ENCODE assay signal across 1 cellular context in genomic region chr19:39402417-39403297, GRCh38.
TF ChIP-seq lines count a peak whose summit lies in the region.

No MANE protein-coding gene starts in this region.

TF ChIP-seq in HEK293, 187 proteins besides CTCF, POLR2A, EP300 and RAD21 (continued from another document and continues in another):
- TF ChIP-seq ZNF362 (tag by site-specific recombination; IDR thresholded peaks at IDR 0.05) = peak; percentile 97
- no peak; the same call in 1 of the 2 replicates for TF ChIP-seq ZNF701 (tag by site-specific recombination; IDR thresholded peaks at IDR 0.05)
- TF ChIP-seq ZNF664 (tag by site-specific recombination; IDR thresholded peaks at IDR 0.05) = peak; percentile 62
- TF ChIP-seq ZSCAN30 (tag by site-specific recombination; IDR thresholded peaks at IDR 0.05) = peak; percentile 95
- TF ChIP-seq ZNF138 (tag by site-specific recombination; IDR thresholded peaks at IDR 0.05; ENCODE audit: borderline replicate concordance) = no peak
- TF ChIP-seq MZF1 (tag by site-specific recombination; IDR thresholded peaks at IDR 0.05; ENCODE audit: borderline replicate concordance) = peak; percentile 92
- TF ChIP-seq ZNF768 (tag by site-specific recombination; IDR thresholded peaks at IDR 0.05) = no peak
- TF ChIP-seq ZNF585B (tag by site-specific recombination; IDR thresholded peaks at IDR 0.05) = no peak
- TF ChIP-seq ATF2 (tag by site-specific recombination; IDR thresholded peaks at IDR 0.05; ENCODE audit: low read depth) = no peak
- TF ChIP-seq, protein P1, sequence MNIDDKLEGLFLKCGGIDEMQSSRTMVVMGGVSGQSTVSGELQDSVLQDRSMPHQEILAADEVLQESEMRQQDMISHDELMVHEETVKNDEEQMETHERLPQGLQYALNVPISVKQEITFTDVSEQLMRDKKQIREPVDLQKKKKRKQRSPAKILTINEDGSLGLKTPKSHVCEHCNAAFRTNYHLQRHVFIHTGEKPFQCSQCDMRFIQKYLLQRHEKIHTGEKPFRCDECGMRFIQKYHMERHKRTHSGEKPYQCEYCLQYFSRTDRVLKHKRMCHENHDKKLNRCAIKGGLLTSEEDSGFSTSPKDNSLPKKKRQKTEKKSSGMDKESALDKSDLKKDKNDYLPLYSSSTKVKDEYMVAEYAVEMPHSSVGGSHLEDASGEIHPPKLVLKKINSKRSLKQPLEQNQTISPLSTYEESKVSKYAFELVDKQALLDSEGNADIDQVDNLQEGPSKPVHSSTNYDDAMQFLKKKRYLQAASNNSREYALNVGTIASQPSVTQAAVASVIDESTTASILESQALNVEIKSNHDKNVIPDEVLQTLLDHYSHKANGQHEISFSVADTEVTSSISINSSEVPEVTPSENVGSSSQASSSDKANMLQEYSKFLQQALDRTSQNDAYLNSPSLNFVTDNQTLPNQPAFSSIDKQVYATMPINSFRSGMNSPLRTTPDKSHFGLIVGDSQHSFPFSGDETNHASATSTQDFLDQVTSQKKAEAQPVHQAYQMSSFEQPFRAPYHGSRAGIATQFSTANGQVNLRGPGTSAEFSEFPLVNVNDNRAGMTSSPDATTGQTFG (tag by site-specific recombination; IDR thresholded peaks at IDR 0.05; ENCODE audit: borderline replicate concordance) = no peak
- no peak for TF ChIP-seq ZNF132 (tag by site-specific recombination; IDR thresholded peaks at IDR 0.05; ENCODE audit: borderline replicate concordance)
- TF ChIP-seq KLF17 (tag by site-specific recombination; IDR thresholded peaks at IDR 0.05) = peak; percentile 94
- TF ChIP-seq ZBTB48 (tag by site-specific recombination; IDR thresholded peaks at IDR 0.05) = peak; percentile 87
- TF ChIP-seq, protein P2, sequence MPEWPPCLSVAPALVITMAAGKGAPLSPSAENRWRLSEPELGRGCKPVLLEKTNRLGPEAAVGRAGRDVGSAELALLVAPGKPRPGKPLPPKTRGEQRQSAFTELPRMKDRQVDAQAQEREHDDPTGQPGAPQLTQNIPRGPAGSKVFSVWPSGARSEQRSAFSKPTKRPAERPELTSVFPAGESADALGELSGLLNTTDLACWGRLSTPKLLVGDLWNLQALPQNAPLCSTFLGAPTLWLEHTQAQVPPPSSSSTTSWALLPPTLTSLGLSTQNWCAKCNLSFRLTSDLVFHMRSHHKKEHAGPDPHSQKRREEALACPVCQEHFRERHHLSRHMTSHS (tag by site-specific recombination; IDR thresholded peaks at IDR 0.05) = no peak
- TF ChIP-seq FEZF1 (tag by site-specific recombination; IDR thresholded peaks at IDR 0.05) = no peak
- 0 out of 2 replicates have a peak, but pooled peaks have one; percentile 43 for TF ChIP-seq PRDM1 (tag by site-specific recombination; IDR thresholded peaks at IDR 0.05)
- no peak for TF ChIP-seq ZNF521 (tag by site-specific recombination; IDR thresholded peaks at IDR 0.05)
- no peak for TF ChIP-seq ZNF114 (tag by site-specific recombination; IDR thresholded peaks at IDR 0.05)
- peak; percentile 96 for TF ChIP-seq KLF16 (tag by site-specific recombination; IDR thresholded peaks at IDR 0.05)
- no peak; the same call in 1 of the 2 replicates for TF ChIP-seq PRDM6 (tag by site-specific recombination; IDR thresholded peaks at IDR 0.05)
- 0 out of 2 replicates have a peak, but pooled peaks have one; percentile 27 for TF ChIP-seq MYNN (tag by site-specific recombination; IDR thresholded peaks at IDR 0.05; ENCODE audit: borderline replicate concordance)
- TF ChIP-seq ZNF670 (tag by site-specific recombination; IDR thresholded peaks at IDR 0.05; ENCODE audit: low read depth) = no peak
- TF ChIP-seq, protein P3, sequence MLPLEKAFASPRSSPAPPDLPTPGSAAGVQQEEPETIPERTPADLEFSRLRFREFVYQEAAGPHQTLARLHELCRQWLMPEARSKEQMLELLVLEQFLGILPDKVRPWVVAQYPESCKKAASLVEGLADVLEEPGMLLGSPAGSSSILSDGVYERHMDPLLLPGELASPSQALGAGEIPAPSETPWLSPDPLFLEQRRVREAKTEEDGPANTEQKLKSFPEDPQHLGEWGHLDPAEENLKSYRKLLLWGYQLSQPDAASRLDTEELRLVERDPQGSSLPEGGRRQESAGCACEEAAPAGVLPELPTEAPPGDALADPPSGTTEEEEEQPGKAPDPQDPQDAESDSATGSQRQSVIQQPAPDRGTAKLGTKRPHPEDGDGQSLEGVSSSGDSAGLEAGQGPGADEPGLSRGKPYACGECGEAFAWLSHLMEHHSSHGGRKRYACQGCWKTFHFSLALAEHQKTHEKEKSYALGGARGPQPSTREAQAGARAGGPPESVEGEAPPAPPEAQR (tag by site-specific recombination; IDR thresholded peaks at IDR 0.05) = no peak
- TF ChIP-seq ZNF654 (tag by site-specific recombination; IDR thresholded peaks at IDR 0.05; ENCODE audit: low read depth) = no peak
- TF ChIP-seq ZSCAN4 (tag by site-specific recombination; IDR thresholded peaks at IDR 0.05) = peak; percentile 58
- no peak for TF ChIP-seq ZNF558 (tag by site-specific recombination; IDR thresholded peaks at IDR 0.05)
- TF ChIP-seq ZBTB21 (tag by site-specific recombination; IDR thresholded peaks at IDR 0.05) = no peak; the same call in 1 of the 2 replicates
- TF ChIP-seq ZBTB17 (tag by site-specific recombination; IDR thresholded peaks at IDR 0.05) = peak; percentile 100
- no peak; the same call in none of the 2 replicates for TF ChIP-seq PRDM4 (tag by site-specific recombination; IDR thresholded peaks at IDR 0.05)
- TF ChIP-seq ZNF571 (tag by site-specific recombination; IDR thresholded peaks at IDR 0.05) = no peak
- no peak for TF ChIP-seq ZNF37A (tag by site-specific recombination; IDR thresholded peaks at IDR 0.05)
- TF ChIP-seq ZBTB11 (tag by site-specific recombination; conservative IDR thresholded peaks at IDR 0.05; ENCODE audit: low read depth) = peak; percentile 85
- TF ChIP-seq ZNF354C (tag by site-specific recombination; IDR thresholded peaks at IDR 0.05; ENCODE audit: borderline replicate concordance, low read depth) = no peak
- TF ChIP-seq ZNF747 (tag by site-specific recombination; IDR thresholded peaks at IDR 0.05) = no peak
- no peak for TF ChIP-seq ZNF529 (tag by site-specific recombination; IDR thresholded peaks at IDR 0.05; ENCODE audit: insufficient replicate concordance)
- no peak for TF ChIP-seq OSR2 (tag by site-specific recombination; IDR thresholded peaks at IDR 0.05)
- peak; percentile 47 for TF ChIP-seq ZNF324 (tag by site-specific recombination; IDR thresholded peaks at IDR 0.05)
- peak; percentile 91; the same call in 1 of the 2 replicates for TF ChIP-seq ZEB2 (tag by site-specific recombination; IDR thresholded peaks at IDR 0.05)
- TF ChIP-seq, protein P4, sequence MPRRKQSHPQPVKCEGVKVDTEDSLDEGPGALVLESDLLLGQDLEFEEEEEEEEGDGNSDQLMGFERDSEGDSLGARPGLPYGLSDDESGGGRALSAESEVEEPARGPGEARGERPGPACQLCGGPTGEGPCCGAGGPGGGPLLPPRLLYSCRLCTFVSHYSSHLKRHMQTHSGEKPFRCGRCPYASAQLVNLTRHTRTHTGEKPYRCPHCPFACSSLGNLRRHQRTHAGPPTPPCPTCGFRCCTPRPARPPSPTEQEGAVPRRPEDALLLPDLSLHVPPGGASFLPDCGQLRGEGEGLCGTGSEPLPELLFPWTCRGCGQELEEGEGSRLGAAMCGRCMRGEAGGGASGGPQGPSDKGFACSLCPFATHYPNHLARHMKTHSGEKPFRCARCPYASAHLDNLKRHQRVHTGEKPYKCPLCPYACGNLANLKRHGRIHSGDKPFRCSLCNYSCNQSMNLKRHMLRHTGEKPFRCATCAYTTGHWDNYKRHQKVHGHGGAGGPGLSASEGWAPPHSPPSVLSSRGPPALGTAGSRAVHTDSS (tag by site-specific recombination; IDR thresholded peaks at IDR 0.05) = no peak; the same call in 1 of the 2 replicates
- peak; percentile 65 for TF ChIP-seq ZNF394 (tag by site-specific recombination; IDR thresholded peaks at IDR 0.05; ENCODE audit: borderline replicate concordance)
- TF ChIP-seq ZXDB (tag by site-specific recombination; IDR thresholded peaks at IDR 0.05) = peak; percentile 93; the same call in 1 of the 2 replicates
- TF ChIP-seq REPIN1 (tag by site-specific recombination; IDR thresholded peaks at IDR 0.05; ENCODE audit: low read depth) = 0 out of 2 replicates have a peak, but pooled peaks have one; percentile 52
- peak; percentile 98 for TF ChIP-seq KLF1 (tag by site-specific recombination; IDR thresholded peaks at IDR 0.05)
- TF ChIP-seq ZNF548 (tag by site-specific recombination; IDR thresholded peaks at IDR 0.05) = no peak
